ENCODE assay signal across 3 cellular contexts in genomic region chr11:61207906-61208305, GRCh38. TPM values are rescaled to one million over a fixed set of nuclear protein-coding genes. Genes with fewer than 3 reads are reported as not detected.
"Had no signal": no experiment of that assay in that cellular context is flagged by ENCODE, and none has a peak within 500 bp of the region (broad histone marks: within the 10 kb centered on the region; RNA-seq: fewer than 3 reads in every experiment).

No MANE protein-coding gene starts in this region.

RNA-seq across cellular contexts. Expression of gene PGA3, which starts 4.6 kb away (rescaled TPM):
- total RNA-seq: M059J, MCF 10A, NCI-H460 had no signal

RNA-seq across cellular contexts. Expression of gene PGA4, which starts 14.2 kb away (rescaled TPM):
- total RNA-seq: M059J, MCF 10A, NCI-H460 had no signal

RNA-seq across cellular contexts. Expression of gene PGA5, which starts 33.1 kb away (rescaled TPM):
- total RNA-seq: M059J, MCF 10A, NCI-H460 had no signal
